ENCODE assay signal across 22 cellular contexts in genomic region chr1:219163401-219163954, GRCh38.
"Had no signal": no experiment of that assay in that cellular context is flagged by ENCODE, and none has a peak within 500 bp of the region (broad histone marks: within the 10 kb centered on the region; RNA-seq: fewer than 3 reads in every experiment).

No MANE protein-coding gene starts in this region.

- H3K4me2 ChIP-seq: SK-N-SH had no signal

- H3K27me3 ChIP-seq: MG63 had no signal

- DNase-seq: Karpas-422, KG1, MG63, NCI-H1092, NCI-H1105 treated with DMSO at 0.1 percent for 48 hours, NCI-H1417 treated with DMSO at 0.1 percent for 48 hours, NCI-H146, NCI-H1694 treated with DMSO at 0.1 percent for 48 hours, NCI-H1930, NCI-H2081, NCI-H2107, NCI-H2227 treated with DMSO at 0.1 percent for 48 hours, NCI-H526 treated with DMSO at 0.1 percent for 48 hours, NCI-H748 treated with DMSO at 0.1 percent for 48 hours, PC-3, SHP77, SK-N-SH, SW 1271 had no signal

- H3K36me3 ChIP-seq: MG63 had no signal

- H3K27ac ChIP-seq: HL-60, RWPE1 had no signal

- FAIRE-seq: HTR-8/SVneo had no signal

- ATAC-seq: Panc1, PC-3 had no signal

- H3K9ac ChIP-seq: SK-N-SH had no signal

- H3K9me3 ChIP-seq: MG63, SK-N-SH had no signal

- H3K4me3 ChIP-seq: MG63 had no signal
